19 cellular contexts compared by ENCODE assay signal in genomic region chr12:54386781-54387467, GRCh38. TPM values are rescaled to one million over a fixed set of nuclear protein-coding genes. Genes with fewer than 3 reads are reported as not detected.
DNase-seq lines count a peak whose midpoint lies in the region; ATAC-seq and TF ChIP-seq lines count a peak whose summit lies in the region.
"Had no signal": no experiment of that assay in that cellular context is flagged by ENCODE, and none has a peak within 500 bp of the region (broad histone marks: within the 10 kb centered on the region; RNA-seq: fewer than 3 reads in every experiment).

No MANE protein-coding gene starts in this region.

- no peak overlapping the region for H3K9ac ChIP-seq in H9 (ENCODE audit: extremely low read depth, insufficient read length, low read length)

- no peak overlapping the region for H4K5ac ChIP-seq in H9 (ENCODE audit: insufficient read length, low read depth, low read length)

- H3K4me1 Mint-ChIP-seq in H9 = peaks cover 67 to 72% of the 10 kb centered on the region in 2 experiments
- H3K4me1 Mint-ChIP-seq in WTC11 = peaks cover 69% of the 10 kb centered on the region

- no peak for ATAC-seq in WTC11
- ATAC-seq in psoas muscle = no peak
- no peak for ATAC-seq in GM19035 (IDR thresholded peaks at IDR 0.05; ENCODE audit: unreplicated experiment)
- ATAC-seq: activated naive CD4-positive, alpha-beta T cell treated with anti-CD3 and anti-CD28 coated beads, Interleukin-2, amount 50 U/mL, for 72 hours; gastroesophageal sphincter; stimulated activated naive CD8-positive, alpha-beta T cell treated with anti-CD3 and anti-CD28 coated beads, Interleukin-15, amount 100 ng/mL, for 72 hours had no signal

- H3K79me1 ChIP-seq in H9 (ENCODE audit: insufficient read depth, low read depth, low read length, poor library complexity, severe bottlenecking) = no peaks in the 10 kb centered on the region

- CTCF ChIA-PET in WTC11 (lab: Charles Lee) = interaction anchor here (0.6 to 4.3 kb wide), 8 partner anchors 8 to 135 kb away, joined by 3 to 67 read pairs (median 5); partner anchors contain the start of gene COPZ1

- H3K79me2 ChIP-seq in H9 (ENCODE audit: insufficient read depth, low read length) = no peaks in the 10 kb centered on the region; the same call in 1 of the 2 replicates
- H3K79me2 ChIP-seq in hepatocyte = no peaks in the 10 kb centered on the region

- H3K36me3 Mint-ChIP-seq in H9 (ENCODE audit: insufficient read depth in 1 of 3, low read depth in 3 of 3) (peaks cover 2 to 11% (median 6%) of the 10 kb centered on the region in 3 experiments; a peak in 6 of 7 replicates), WTC11 (peaks cover 9% of the 10 kb centered on the region)
- H3K36me3 Mint-ChIP-seq: activated naive CD4-positive, alpha-beta T cell treated with anti-CD3 and anti-CD28 coated beads, Interleukin-2, amount 50 U/mL, for 72 hours had no signal

- DNase-seq in H9 (no peak), WTC11 (ENCODE audit: low spot score) (no peak), hepatocyte (ENCODE audit: low spot score) (no peak), psoas muscle (peak in 1 of 2 donors; percentile 46), DMS53 (lab: John Stamatoyannopoulos, UW) (no peak), NOMO-1 treated with dmso at 0.1 percent for 144 hours (lab: John Stamatoyannopoulos, UW; ENCODE audit: unreplicated experiment) (no peak), NCI-H187 (lab: John Stamatoyannopoulos, UW) (no peak)
- DNase-seq: activated CD4-positive, alpha-beta T cell treated with anti-CD3 and anti-CD28 coated beads for 48 hours; activated T-cell treated with anti-CD3 and anti-CD28 coated beads for 4 hours; KBM-7; NCI-H1092 treated with DMSO at 0.1 percent for 48 hours; SIG-M5; stimulated activated CD4-positive, alpha-beta T cell treated with anti-CD3 and anti-CD28 coated beads, Interleukin-12 subunit alpha, Interleukin-12 subunit beta, amount 100 ng/mL, for 4 hours; stimulated activated naive CD8-positive, alpha-beta T cell treated with anti-CD3 and anti-CD28 coated beads, Interleukin-15, amount 100 ng/mL, for 72 hours; T1000 had no signal

- POLR2A ChIA-PET in WTC11 (lab: Charles Lee) = no interaction called here

- intact Hi-C loops in psoas muscle (cut with DNase I) = no loop called here

- no peak overlapping the region for H2AFZ ChIP-seq in H9 (ENCODE audit: low read length)
- H2AFZ ChIP-seq in hepatocyte = no peak overlapping the region

- no peaks in the 10 kb centered on the region for H4K20me1 ChIP-seq in H9 (ENCODE audit: control insufficient read depth, insufficient read depth, insufficient read length)
- no peaks in the 10 kb centered on the region for H4K20me1 ChIP-seq in hepatocyte (ENCODE audit: insufficient read depth, poor library complexity, severe bottlenecking)

- no peak overlapping the region for H4K91ac ChIP-seq in H9 (ENCODE audit: insufficient read length, low read depth, low read length)

- H3K56ac ChIP-seq in H9 (ENCODE audit: insufficient read length, low read depth, low read length) = no peak overlapping the region

- TF ChIP-seq CTCF in H9 (conservative IDR thresholded peaks at IDR 0.05) (no peak), WTC11 (IDR thresholded peaks at IDR 0.05) (no peak), hepatocyte (IDR thresholded peaks at IDR 0.05; ENCODE audit: poor library complexity) (no peak), psoas muscle (IDR thresholded peaks at IDR 0.05) (no peak)

- H3K9me3 Mint-ChIP-seq in H9 = no peaks in the 10 kb centered on the region
- H3K9me3 Mint-ChIP-seq in WTC11 = no peaks in the 10 kb centered on the region
- H3K9me3 Mint-ChIP-seq: activated naive CD4-positive, alpha-beta T cell treated with anti-CD3 and anti-CD28 coated beads, Interleukin-2, amount 50 U/mL, for 72 hours; central memory CD8-positive, alpha-beta T cell; stimulated activated naive CD8-positive, alpha-beta T cell treated with anti-CD3 and anti-CD28 coated beads, Interleukin-15, amount 100 ng/mL, for 72 hours had no signal

- H3K23ac ChIP-seq in H9 (ENCODE audit: insufficient read length, low read depth, low read length) = no peak overlapping the region

- H3K9me3 ChIP-seq in H9 (ENCODE audit: control insufficient read depth, low read depth, low read length) = no peaks in the 10 kb centered on the region
- no peaks in the 10 kb centered on the region for H3K9me3 ChIP-seq in hepatocyte (ENCODE audit: low read depth)
- no peaks in the 10 kb centered on the region for H3K9me3 ChIP-seq in psoas muscle
- H3K9me3 ChIP-seq: gastroesophageal sphincter had no signal

- H3K36me3 ChIP-seq in hepatocyte (replicated peaks; ENCODE audit: insufficient read depth, low read depth) (no peaks in the 10 kb centered on the region), psoas muscle (ENCODE audit: insufficient read depth in 1 of 2, low read depth in 1 of 2) (peaks cover 0 to 4% of the 10 kb centered on the region in 2 donors)
- H3K36me3 ChIP-seq: gastroesophageal sphincter had no signal

- H3K4me2 ChIP-seq in H9 (ENCODE audit: insufficient read depth, insufficient read length, low read length) (no peak overlapping the region), hepatocyte (no peak overlapping the region)

- H3K27me3 Mint-ChIP-seq in H9 (ENCODE audit: low read depth) (peaks cover 6% of the 10 kb centered on the region), WTC11 (ENCODE audit: low read depth) (peaks cover 4% of the 10 kb centered on the region)
- H3K27me3 Mint-ChIP-seq: central memory CD8-positive, alpha-beta T cell; stimulated activated naive CD8-positive, alpha-beta T cell treated with anti-CD3 and anti-CD28 coated beads, Interleukin-15, amount 100 ng/mL, for 72 hours had no signal

- H3K27ac ChIP-seq in H9 (ENCODE audit: insufficient read length, low read depth, low read length) (no peak overlapping the region), hepatocyte (peak overlapping the region; percentile 44), psoas muscle (peak overlapping the region; percentile 69)

- H3K27me3 ChIP-seq in H9 (ENCODE audit: insufficient read depth, low read length) (no peaks in the 10 kb centered on the region), hepatocyte (no peaks in the 10 kb centered on the region), psoas muscle (ENCODE audit: insufficient read depth in 3 of 3, low read length in 2 of 3) (no peaks in the 10 kb centered on the region)
- H3K27me3 ChIP-seq: gastroesophageal sphincter had no signal

- peak overlapping the region; percentile 0 for H3K18ac ChIP-seq in H9 (ENCODE audit: insufficient read length, low read depth, low read length)

- H2AK5ac ChIP-seq in H9 (ENCODE audit: insufficient read length, low read length) = no peak overlapping the region

- no peak overlapping the region for H2BK20ac ChIP-seq in H9 (ENCODE audit: low read depth, low read length, poor library complexity, severe bottlenecking)

- no peak overlapping the region for H2BK12ac ChIP-seq in H9 (ENCODE audit: insufficient read length, low read depth, low read length)

- H3K4ac ChIP-seq in H9 (ENCODE audit: low read depth, low read length) = no peak overlapping the region

- H2BK15ac ChIP-seq in H9 (ENCODE audit: low read depth, low read length) = no peak overlapping the region

- H3K14ac ChIP-seq in H9 (ENCODE audit: insufficient read depth, low read length) = no peak overlapping the region

- no peaks in the 10 kb centered on the region for H3K9me2 ChIP-seq in hepatocyte (replicated peaks; ENCODE audit: insufficient read depth)

- H3K4me3 ChIP-seq in hepatocyte (no peak overlapping the region), psoas muscle (peak overlapping the region; percentile 67)
- H3K4me3 ChIP-seq: gastroesophageal sphincter had no signal

- H3K4me3 Mint-ChIP-seq in H9 = peak overlapping the region in 1 of 2 experiments; percentile 3; a peak in 1 of 5 replicates
- peak overlapping the region; percentile 27 for H3K4me3 Mint-ChIP-seq in WTC11
- H3K4me3 Mint-ChIP-seq: central memory CD8-positive, alpha-beta T cell; stimulated activated naive CD8-positive, alpha-beta T cell treated with anti-CD3 and anti-CD28 coated beads, Interleukin-15, amount 100 ng/mL, for 72 hours had no signal

- H4K8ac ChIP-seq in H9 (replicated peaks; ENCODE audit: insufficient read length, low read depth, low read length) = no peak overlapping the region

- peaks cover 31% of the 10 kb centered on the region for H3K4me1 ChIP-seq in H9 (ENCODE audit: insufficient read depth, low read length)
- peaks cover 14% of the 10 kb centered on the region for H3K4me1 ChIP-seq in hepatocyte (ENCODE audit: insufficient read depth)
- H3K4me1 ChIP-seq in psoas muscle = peaks cover 31% of the 10 kb centered on the region

- no peak overlapping the region for H2BK5ac ChIP-seq in H9 (ENCODE audit: insufficient read length, low read length)

- H2BK120ac ChIP-seq in H9 (ENCODE audit: low read depth, low read length, poor library complexity, severe bottlenecking) = no peak overlapping the region

- H3K27ac Mint-ChIP-seq in H9 = peak overlapping the region in 2 of 3 experiments; percentile 76 to 85; a peak in 3 of 7 replicates
- peak overlapping the region; percentile 30 for H3K27ac Mint-ChIP-seq in WTC11

- no peak overlapping the region for H3T11ph ChIP-seq in H9 (ENCODE audit: low read length)

- peaks cover 26% of the 10 kb centered on the region for H3K23me2 ChIP-seq in H9 (ENCODE audit: insufficient read length, low read depth, low read length, poor library complexity, severe bottlenecking)

- WGBS in H9 (ENCODE audit: extremely low coverage, insufficient read length, low lambda C conversion rate) = no CpG with 5 or more reads among the region's 3 CpGs
- WGBS in hepatocyte (ENCODE audit: low lambda C conversion rate, missing lambda C conversion rate) = 79% methylated on average over 3 of the region's 3 CpGs
- 62 to 71% (median 66%) methylated on average over 3 of the region's 3 CpGs for WGBS in psoas muscle, 3 donors

TF ChIP-seq in WTC11, 78 proteins besides CTCF, POLR2A, EP300 and RAD21 (continues in another document):
- TF ChIP-seq ELF4 (CRISPR knock-in tag; IDR thresholded peaks at IDR 0.05; ENCODE audit: low read depth) = no peak
- no peak for TF ChIP-seq TP53 (CRISPR knock-in tag; IDR thresholded peaks at IDR 0.05)
- TF ChIP-seq GABPB1 (CRISPR knock-in tag; IDR thresholded peaks at IDR 0.05) = no peak
- TF ChIP-seq SP1 (CRISPR knock-in tag; conservative IDR thresholded peaks at IDR 0.05) = no peak

RNA-seq across cellular contexts. Expression of gene ZNF385A, which starts 2.4 kb away (rescaled TPM):
- 5.7 and 6.2 TPM in 2 replicates for total RNA-seq in H9 (2021)
- total RNA-seq in WTC11 (2021) = 18.4 to 23.5 TPM (median 22.2 TPM) in 3 replicates
- total RNA-seq in hepatocyte = 2.2 and 5.6 TPM in 2 replicates
- polyA plus RNA-seq in hepatocyte = 4.2 and 4.6 TPM in 2 replicates
- total RNA-seq in psoas muscle = 10 to 100 TPM; 25.5 to 85.8 (median 68.9) TPM
- polyA plus RNA-seq in psoas muscle = 10 to 100 TPM in 2 of 3 donors, 1 to 10 TPM in 1; 4.9 to 28.0 (median 24.5) TPM

RNA-seq across cellular contexts. Expression of gene GPR84, which starts 22.6 kb away (rescaled TPM):
- total RNA-seq in H9 (2021) = not detected in 2 replicates
- total RNA-seq in WTC11 (2021) = 0.13 TPM in 1 of 3 replicates, not detected in the others
- 0.07 TPM in 1 of 2 replicates, not detected in the other for total RNA-seq in hepatocyte
- not detected in 2 replicates for polyA plus RNA-seq in hepatocyte
- under 1 TPM in 1 of 4 donors, not detected in 3; 0.40 TPM for total RNA-seq in psoas muscle
- polyA plus RNA-seq in psoas muscle = under 1 TPM in 1 of 3 donors, not detected in 2; 0.16 TPM

RNA-seq across cellular contexts. Expression of gene ITGA5, which starts 32.1 kb away (rescaled TPM):
- 12.2 and 16.2 TPM in 2 replicates for total RNA-seq in H9 (2021)
- 19.3 to 21.9 TPM (median 20.8 TPM) in 3 replicates for total RNA-seq in WTC11 (2021)
- total RNA-seq in hepatocyte = 31.3 and 45.7 TPM in 2 replicates
- polyA plus RNA-seq in hepatocyte = 53.6 and 57.2 TPM in 2 replicates
- 10 to 100 TPM; 24.0 to 80.3 (median 41.9) TPM for total RNA-seq in psoas muscle
- 100 to 1,000 TPM in 1 of 3 donors, 10 to 100 TPM in 2; 13.7 to 244 (median 39.7) TPM for polyA plus RNA-seq in psoas muscle
